24 cellular contexts compared by ENCODE assay signal in the genomic region with DNA sequence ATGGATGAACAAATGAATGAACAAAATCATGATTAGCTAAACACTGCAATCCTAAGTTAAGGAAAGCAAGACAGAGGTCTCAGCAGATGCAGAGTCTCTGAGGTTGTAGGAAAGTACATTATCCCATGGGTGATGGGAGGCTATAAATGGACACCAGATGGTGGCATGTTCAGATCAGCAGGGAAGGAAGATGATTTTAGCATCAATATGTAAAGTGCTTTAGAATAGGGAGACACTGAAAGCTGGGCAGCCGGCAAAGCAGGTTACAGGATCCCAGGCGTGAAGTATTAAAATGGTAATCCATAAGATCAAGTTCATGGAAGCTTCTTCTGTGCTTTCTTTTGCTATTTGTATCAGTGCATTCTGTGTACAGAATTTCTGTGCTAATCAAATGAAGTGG. TPM values are rescaled to one million over a fixed set of nuclear protein-coding genes. Genes with fewer than 3 reads are reported as not detected.
A peak's percentile ranks its signal among the peaks of the same experiment; 100 is the strongest.
DNase-seq lines count a peak whose midpoint lies in the region; ATAC-seq, FAIRE-seq and TF ChIP-seq lines count a peak whose summit lies in the region.
"Had no signal": no experiment of that assay in that cellular context is flagged by ENCODE, and none has a peak within 500 bp of the region (broad histone marks: within the 10 kb centered on the region; RNA-seq: fewer than 3 reads in every experiment).

No MANE protein-coding gene starts in this region.

- no peaks in the 10 kb centered on the region for H3K27me3 ChIP-seq in body of pancreas
- H3K27me3 ChIP-seq: ovary had no signal

- peaks cover 11% of the 10 kb centered on the region for H3K4me1 ChIP-seq in body of pancreas

- no peak for ATAC-seq in body of pancreas
- no peak for ATAC-seq in GM21717 (IDR thresholded peaks at IDR 0.05; ENCODE audit: unreplicated experiment)
- ATAC-seq in GM19395 (IDR thresholded peaks at IDR 0.05; ENCODE audit: unreplicated experiment), result no peak
- ATAC-seq: activated CD8-positive, alpha-beta memory T cell treated with anti-CD3 and anti-CD28 coated beads, Interleukin-2, amount 10 ng/mL, durations not matched to agents 7 days and 5 days; activated T-cell treated with anti-CD3 and anti-CD28 coated beads, Interleukin-2, amount 50 U/mL, for 4 hours; esophagus mucosa; left lobe of liver; stimulated activated memory B cell treated with anti-CD40 and anti-IgM and Interleukin-4, amounts not matched to agents 10 μg/mL and 1 μg/mL and 100 μg/mL, for 72 hours had no signal

- intact Hi-C loops in body of pancreas (cut with DNase I), result no loop called here

- H3K4me3 ChIP-seq in body of pancreas, result no peak overlapping the region
- H3K4me3 ChIP-seq: ovary had no signal

- TF ChIP-seq CTCF in body of pancreas (IDR thresholded peaks at IDR 0.05), result no peak

- no peak for FAIRE-seq in H54 (lab: Jason Lieb, UNC)
- FAIRE-seq: astrocyte, H1, HTR-8/SVneo, islet of Langerhans had no signal

- H3K36me3 ChIP-seq in body of pancreas (replicated peaks in 1 of 2; ENCODE audit: insufficient read depth in 1 of 2, low read depth in 2 of 2), result no peaks in the 10 kb centered on the region
- H3K36me3 ChIP-seq: ovary had no signal

- TF ChIP-seq POLR2A in body of pancreas (IDR thresholded peaks at IDR 0.05) (no peak), H54 (IDR thresholded peaks at IDR 0.05; ENCODE audit: low read depth, low read length) (no peak)

- DNase-seq in D341Med (ENCODE audit: low spot score) (peak; percentile 73), G401 (ENCODE audit: low spot score) (peak; percentile 85), NCI-H446 treated with DMSO at 0.1 percent for 48 hours (lab: John Stamatoyannopoulos, UW) (peak; percentile 50), cerebellar cortex (ENCODE audit: low spot score) (peak; percentile 84), body of pancreas (no peak), H54 (ENCODE audit: insufficient read length, low spot score) (no peak)
- DNase-seq: activated B cell treated with CpG ODN at 0.5 μM for 24 hours; activated CD4-positive, alpha-beta T cell treated with anti-CD3 and anti-CD28 coated beads, Interleukin-2, amount 10 ng/mL, durations not matched to agents 7 days and 5 days; activated CD8-positive, alpha-beta memory T cell treated with anti-CD3 and anti-CD28 coated beads, Interleukin-2, amount 10 ng/mL, durations not matched to agents 7 days and 5 days; activated gamma-delta T cell treated with Interleukin-2 at 50 U/mL for 16 hours; activated T-cell treated with anti-CD3 and anti-CD28 coated beads, Interleukin-2, amount 50 U/mL, for 4 hours; central memory CD4-positive, alpha-beta T cell; DND-41; endodermal cell; ovary had no signal

- 90 to 92% methylated on average over 2 of the region's 2 CpGs for WGBS in body of pancreas, 2 donors

- no peaks in the 10 kb centered on the region for H3K9me3 ChIP-seq in body of pancreas
- H3K9me3 ChIP-seq: ovary had no signal

- no peak overlapping the region for H3K27ac ChIP-seq in body of pancreas
- H3K27ac ChIP-seq: ovary had no signal

- in situ Hi-C loops in G401 (cut with HindIII; ENCODE audit: low sequenced_read_pairs), result no loop called here

RNA-seq across cellular contexts. Expression of a gene that starts 8.0 kb away (rescaled TPM):
- 3.4 and 3.6 TPM in 2 replicates for total RNA-seq in G401 (2014; rRNA removed; shearing (Covaris generic))
- 100 to 1,000 TPM in 1 of 2 donors, 10 to 100 TPM in 1; 68.0 to 151 TPM for total RNA-seq in body of pancreas

Comparison
In these comparisons a context has a peak if more than half of its experiments do, and no peak if none do; other contexts are left out.
1. DNase-seq: peak in D341Med (single experiment), G401 (single experiment), NCI-H446 treated with DMSO at 0.1 percent for 48 hours (single experiment) and cerebellar cortex (single experiment); none in body of pancreas (0 of 4) and H54 (single experiment).
2. RNA of a gene that starts 8.0 kb away (total RNA-seq): 68.0 to 151 TPM in body of pancreas; 3.4 to 3.6 TPM in G401; every median in the first group is over 10 times any median in the second.